Comparison of ENCODE assay signal across 28 cellular contexts in genomic region chr18:22284581-22285230, GRCh38.
"Had no signal": no experiment of that assay in that cellular context is flagged by ENCODE, and none has a peak within 500 bp of the region (broad histone marks: within the 10 kb centered on the region; RNA-seq: fewer than 3 reads in every experiment).

No MANE protein-coding gene starts in this region.

- DNase-seq: activated CD4-positive, alpha-beta memory T cell treated with anti-CD3 and anti-CD28 coated beads, Interleukin-2, amount 10 ng/mL, durations not matched to agents 7 days and 5 days; activated CD4-positive, alpha-beta T cell treated with anti-CD3 and anti-CD28 coated beads, Interleukin-2, amount 10 ng/mL, durations not matched to agents 24 days and 14 days; activated CD4-positive, CD25-positive, alpha-beta regulatory T cell treated with anti-CD3 and anti-CD28 coated beads, Interleukin-2, amount 50 U/mL, for 72 hours; activated CD8-positive, alpha-beta memory T cell treated with anti-CD3 and anti-CD28 coated beads, Interleukin-2, amount 50 U/mL, for 48 hours; activated gamma-delta T cell treated with Interleukin-2 at 50 U/mL for 16 hours; activated naive CD4-positive, alpha-beta T cell treated with anti-CD3 and anti-CD28 coated beads, Interleukin-2, amount 50 U/mL, for 16 hours; activated T-cell treated with anti-CD3 and anti-CD28 coated beads, Interleukin-2, amount 50 U/mL, for 24 hours; amniotic stem cell; cerebellar nuclear complex; colonic mucosa; heart right ventricle; left ventricle myocardium inferior; midbrain; naive thymus-derived CD4-positive, alpha-beta T cell; occipital lobe; psoas muscle; stimulated activated CD4-positive, alpha-beta T cell treated with anti-CD3 and anti-CD28 coated beads, Interleukin-15, amount 100 ng/mL, for 24 hours; stimulated activated CD4-positive, alpha-beta T cell treated with anti-CD3 and anti-CD28 coated beads, Interleukin-2, amount 100 ng/mL, for 24 hours; stimulated activated naive B cell treated with anti-CD40 and anti-IgM and Interleukin-4, amounts not matched to agents 10 μg/mL and 1 μg/mL and 100 μg/mL, for 72 hours; stomach; T-helper 17 cell; T1000; tibial artery; upper lobe of right lung had no signal

- H3K9ac ChIP-seq: neural progenitor cell, parathyroid adenoma had no signal

- H3K36me3 ChIP-seq: colonic mucosa, esophagus muscularis mucosa, heart right ventricle, left ventricle myocardium inferior, neural progenitor cell, stomach, tibial artery, upper lobe of right lung had no signal

- ATAC-seq: heart right ventricle; naive thymus-derived CD4-positive, alpha-beta T cell; psoas muscle; stimulated activated naive B cell treated with anti-CD40 and anti-IgM and Interleukin-4, amounts not matched to agents 10 μg/mL and 1 μg/mL and 100 μg/mL, for 72 hours; T-helper 17 cell had no signal

- H3K9me3 ChIP-seq: colonic mucosa, stomach, tibial artery, upper lobe of right lung had no signal

- H2AFZ ChIP-seq: neural progenitor cell, parathyroid adenoma had no signal

- H3K4me2 ChIP-seq: neural progenitor cell had no signal

- H3K79me2 ChIP-seq: parathyroid adenoma had no signal

- H3K27me3 ChIP-seq: colonic mucosa, esophagus muscularis mucosa, foreskin keratinocyte, heart right ventricle, neural progenitor cell, stomach, tibial artery, upper lobe of right lung had no signal

- H3K4me3 ChIP-seq: colonic mucosa, esophagus muscularis mucosa, heart right ventricle, left ventricle myocardium inferior, neural progenitor cell, psoas muscle, stomach, tibial artery, upper lobe of right lung had no signal

- H3K27ac ChIP-seq: colonic mucosa, esophagus muscularis mucosa, foreskin keratinocyte, left ventricle myocardium inferior, neural progenitor cell, parathyroid adenoma, psoas muscle, stomach, tibial artery, upper lobe of right lung had no signal

- H3K4me1 ChIP-seq: neural progenitor cell, parathyroid adenoma, psoas muscle had no signal
